Comparison of ENCODE assay signal across 1 cellular context in the genomic region with DNA sequence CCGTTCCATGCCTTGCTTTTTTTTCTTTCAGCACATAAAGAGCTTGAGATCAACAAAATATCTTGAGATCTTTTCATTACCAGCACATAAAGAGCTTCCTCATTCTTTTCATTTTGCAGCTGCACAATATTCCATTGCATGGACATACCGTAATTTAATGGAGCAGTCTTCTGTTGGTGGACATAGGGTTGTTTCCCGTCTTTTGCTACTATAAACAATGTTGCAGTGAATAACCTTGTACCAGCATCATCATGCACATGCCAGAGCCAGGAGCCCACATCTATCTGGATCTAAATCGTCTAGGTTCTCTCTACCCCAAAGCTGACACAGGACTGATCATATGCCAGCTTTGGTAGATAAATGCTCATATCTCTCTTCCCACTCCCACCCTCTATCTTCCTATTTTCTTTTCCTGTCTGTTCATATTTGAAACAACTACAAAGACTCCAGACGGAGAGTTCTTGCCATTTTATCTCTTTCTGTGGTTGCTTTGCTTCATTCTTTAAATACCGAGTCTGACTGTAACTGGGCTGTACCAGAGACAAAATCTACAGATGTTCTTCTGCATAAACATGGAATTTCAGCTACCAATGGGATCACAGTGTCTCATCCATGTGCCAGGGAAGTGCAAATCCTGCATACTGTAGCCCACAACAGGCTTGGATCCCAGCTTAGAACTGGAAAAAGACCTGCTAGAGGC.
TF ChIP-seq lines count a peak whose summit lies in the region.

No MANE protein-coding gene starts in this region.

TF ChIP-seq in WTC11, 78 proteins besides CTCF, POLR2A, EP300 and RAD21 (continued from another document):
- no peak for TF ChIP-seq ZBTB21 (CRISPR knock-in tag; IDR thresholded peaks at IDR 0.05; ENCODE audit: borderline replicate concordance)
- TF ChIP-seq NR2C2 (CRISPR knock-in tag; IDR thresholded peaks at IDR 0.05), result no peak
- TF ChIP-seq FOXJ3 (CRISPR knock-in tag; IDR thresholded peaks at IDR 0.05; ENCODE audit: borderline replicate concordance), result no peak
- no peak for TF ChIP-seq ZNF232 (CRISPR knock-in tag; IDR thresholded peaks at IDR 0.05)
- no peak for TF ChIP-seq SP1 (CRISPR knock-in tag; conservative IDR thresholded peaks at IDR 0.05)
- TF ChIP-seq, protein P1, sequence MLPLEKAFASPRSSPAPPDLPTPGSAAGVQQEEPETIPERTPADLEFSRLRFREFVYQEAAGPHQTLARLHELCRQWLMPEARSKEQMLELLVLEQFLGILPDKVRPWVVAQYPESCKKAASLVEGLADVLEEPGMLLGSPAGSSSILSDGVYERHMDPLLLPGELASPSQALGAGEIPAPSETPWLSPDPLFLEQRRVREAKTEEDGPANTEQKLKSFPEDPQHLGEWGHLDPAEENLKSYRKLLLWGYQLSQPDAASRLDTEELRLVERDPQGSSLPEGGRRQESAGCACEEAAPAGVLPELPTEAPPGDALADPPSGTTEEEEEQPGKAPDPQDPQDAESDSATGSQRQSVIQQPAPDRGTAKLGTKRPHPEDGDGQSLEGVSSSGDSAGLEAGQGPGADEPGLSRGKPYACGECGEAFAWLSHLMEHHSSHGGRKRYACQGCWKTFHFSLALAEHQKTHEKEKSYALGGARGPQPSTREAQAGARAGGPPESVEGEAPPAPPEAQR (CRISPR knock-in tag; IDR thresholded peaks at IDR 0.05), result no peak
- TF ChIP-seq FOXK1 (CRISPR knock-in tag; IDR thresholded peaks at IDR 0.05), result no peak
TF ChIP-seq in WTC11: peak in this region for 0.
